9 cellular contexts compared by ENCODE assay signal in the genomic region with DNA sequence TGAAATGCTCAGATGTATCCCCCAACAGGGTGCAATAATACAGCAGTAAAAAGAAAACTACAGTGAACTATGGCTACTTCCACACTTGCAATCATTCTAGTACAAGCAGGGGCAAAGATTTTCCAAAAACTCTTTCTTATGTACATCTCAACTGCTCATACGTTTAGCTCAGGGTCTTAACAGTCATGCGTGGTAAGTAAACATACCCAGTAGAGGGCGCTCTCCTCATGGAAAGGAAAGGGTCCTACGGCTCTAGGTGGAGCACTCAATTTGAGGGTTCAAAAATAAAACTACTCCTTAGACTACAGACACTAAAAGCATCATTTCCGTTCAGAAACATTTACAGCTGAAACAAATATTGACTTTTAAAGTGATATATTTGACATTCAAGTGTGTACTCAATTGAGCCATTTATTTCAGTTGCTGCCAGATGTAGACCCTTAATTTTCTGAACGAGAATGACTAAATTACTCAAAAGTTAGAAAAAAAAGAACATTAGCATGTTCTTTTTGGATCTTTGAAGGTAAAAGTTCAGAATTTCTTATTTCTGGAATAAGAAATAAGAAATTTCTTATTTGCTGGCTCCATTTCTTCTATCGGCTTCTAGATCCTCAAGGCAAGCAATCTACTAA.
DNase-seq lines count a peak whose midpoint lies in the region; ATAC-seq and TF ChIP-seq lines count a peak whose summit lies in the region.
"Had no signal": no experiment of that assay in that cellular context is flagged by ENCODE, and none has a peak within 500 bp of the region (broad histone marks: within the 10 kb centered on the region; RNA-seq: fewer than 3 reads in every experiment).

No MANE protein-coding gene starts in this region.

- intact Hi-C loops in natural killer cell (cut with micrococcal nuclease), result no loop called here

- DNase-seq in COR-L47 (lab: John Stamatoyannopoulos, UW) (peak; percentile 78), NCI-H2081 treated with DMSO at 0.1 percent for 48 hours (lab: John Stamatoyannopoulos, UW) (peak; percentile 62), WERI-Rb-1 (peak; percentile 83), kidney epithelial cell (ENCODE audit: low read depth) (no peak), natural killer cell (no peak)
- no peak for DNase-seq in stimulated activated naive CD4-positive, alpha-beta T cell (lab: John Stamatoyannopoulos, UW)
- DNase-seq: activated B cell treated with CpG ODN at 0.5 μM for 24 hours had no signal

- H3K36me3 ChIP-seq in WERI-Rb-1 (no peaks in the 10 kb centered on the region), kidney epithelial cell (ENCODE audit: control insufficient read depth, insufficient read depth, low read length) (no peaks in the 10 kb centered on the region)

- no peak overlapping the region for H3K4me3 Mint-ChIP-seq in natural killer cell
- H3K4me3 Mint-ChIP-seq: activated B cell treated with CpG ODN at 0.5 μM for 24 hours had no signal

- no peak overlapping the region for H3K27ac Mint-ChIP-seq in natural killer cell
- H3K27ac Mint-ChIP-seq: activated B cell treated with CpG ODN at 0.5 μM for 24 hours had no signal

- H3K27ac ChIP-seq in WERI-Rb-1, result no peak overlapping the region

- H3K9me3 Mint-ChIP-seq in natural killer cell, result peaks cover 2 to 5% of the 10 kb centered on the region in 2 donors
- H3K9me3 Mint-ChIP-seq: activated B cell treated with CpG ODN at 0.5 μM for 24 hours had no signal

- H3K4me3 ChIP-seq in WERI-Rb-1 (ENCODE audit: low read depth, low read length) (no peak overlapping the region), kidney epithelial cell (ENCODE audit: low read depth, low read length) (no peak overlapping the region)

- no peaks in the 10 kb centered on the region for H3K36me3 Mint-ChIP-seq in natural killer cell

- H3K27me3 Mint-ChIP-seq in natural killer cell (ENCODE audit: low read depth in 2 of 2), result no peaks in the 10 kb centered on the region
- H3K27me3 Mint-ChIP-seq: activated B cell treated with CpG ODN at 0.5 μM for 24 hours had no signal

- ATAC-seq in GM18870 (IDR thresholded peaks at IDR 0.05; ENCODE audit: unreplicated experiment) (peak; percentile 84), HG03095 (IDR thresholded peaks at IDR 0.05; ENCODE audit: unreplicated experiment) (peak; percentile 90), natural killer cell (no peak)

- H3K27me3 ChIP-seq in WERI-Rb-1 (ENCODE audit: insufficient read depth, low read depth, severe bottlenecking), result no peaks in the 10 kb centered on the region
- H3K27me3 ChIP-seq in kidney epithelial cell (ENCODE audit: control insufficient read depth, insufficient read depth, low read length), result no peaks in the 10 kb centered on the region

- no peaks in the 10 kb centered on the region for H3K4me1 Mint-ChIP-seq in natural killer cell
- H3K4me1 Mint-ChIP-seq: activated B cell treated with CpG ODN at 0.5 μM for 24 hours had no signal

- peak; percentile 90 for TF ChIP-seq CTCF in WERI-Rb-1 (IDR thresholded peaks at IDR 0.05; ENCODE audit: low read depth, low read length)
- TF ChIP-seq CTCF in kidney epithelial cell (IDR thresholded peaks at IDR 0.05; ENCODE audit: insufficient read depth, low read length, poor library complexity, severe bottlenecking), result peak; percentile 61
- TF ChIP-seq CTCF in natural killer cell (IDR thresholded peaks at IDR 0.05), result no peak

- no peaks in the 10 kb centered on the region for H3K9me3 ChIP-seq in WERI-Rb-1 (ENCODE audit: severe bottlenecking)

Comparison
In these comparisons a context has a peak if more than half of its experiments do, and no peak if none do; other contexts are left out.
1. DNase-seq: peak in COR-L47 (single experiment), NCI-H2081 treated with DMSO at 0.1 percent for 48 hours (single experiment) and WERI-Rb-1 (single experiment); none in kidney epithelial cell (single experiment), natural killer cell (single experiment) and stimulated activated naive CD4-positive, alpha-beta T cell (0 of 6).
2. ATAC-seq: peak in GM18870 (single experiment) and HG03095 (single experiment); none in natural killer cell (0 of 3).